23 cellular contexts compared by ENCODE assay signal in the genomic region with DNA sequence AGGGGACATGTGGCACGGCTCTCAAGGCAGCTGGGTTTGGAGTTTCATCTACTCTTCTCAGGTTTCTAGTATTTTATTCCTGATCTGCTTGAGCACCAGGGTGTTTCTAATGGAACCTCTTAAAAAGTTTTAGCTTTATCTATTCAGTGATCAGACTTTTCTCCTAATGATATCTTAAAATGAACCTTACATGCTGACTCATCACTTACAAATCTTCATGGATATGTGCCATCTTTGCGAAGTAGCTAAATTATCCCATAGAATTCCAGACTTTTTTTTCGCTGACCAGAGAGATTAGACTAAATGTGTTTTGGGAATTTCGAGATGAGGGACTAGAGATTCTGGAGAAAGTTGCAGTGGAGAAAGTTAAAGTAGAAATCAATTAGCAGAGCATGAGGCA.
"Had no signal": no experiment of that assay in that cellular context is flagged by ENCODE, and none has a peak within 500 bp of the region (broad histone marks: within the 10 kb centered on the region; RNA-seq: fewer than 3 reads in every experiment).

No MANE protein-coding gene starts in this region.

- H3K36me3 Mint-ChIP-seq: naive thymus-derived CD8-positive, alpha-beta T cell; stimulated activated memory B cell treated with anti-CD40 and anti-IgM and Interleukin-4, amounts not matched to agents 10 μg/mL and 1 μg/mL and 100 μg/mL, for 72 hours had no signal

- H3K27ac ChIP-seq: dorsolateral prefrontal cortex, gastrocnemius medialis, lower lobe of right lung, prostate gland, right atrium auricular region, sigmoid colon, skin epidermis, spleen, thoracic aorta, tibial nerve, upper lobe of left lung had no signal

- H3K4me3 Mint-ChIP-seq: naive thymus-derived CD8-positive, alpha-beta T cell; nephron progenitor cell; stimulated activated memory B cell treated with anti-CD40 and anti-IgM and Interleukin-4, amounts not matched to agents 10 μg/mL and 1 μg/mL and 100 μg/mL, for 72 hours; stimulated activated naive CD8-positive, alpha-beta T cell treated with anti-CD3 and anti-CD28 coated beads, Interleukin-15, Interleukin-2, amounts not matched to agents 100 ng/mL and 50 ng/mL, for 24 hours had no signal

- H3K4me1 ChIP-seq: gastrocnemius medialis, lower lobe of right lung, prostate gland, right atrium auricular region, sigmoid colon, spleen, tibial nerve, upper lobe of left lung had no signal

- H3K9me3 ChIP-seq: gastrocnemius medialis, lower lobe of right lung, prostate gland, right atrium auricular region, sigmoid colon, spleen, thoracic aorta, tibial nerve, upper lobe of left lung had no signal

- DNase-seq: dorsolateral prefrontal cortex; effector CD4-positive, alpha-beta T cell; foreskin fibroblast; gastrocnemius medialis; head of caudate nucleus; left ventricle myocardium superior; lower lobe of right lung; naive thymus-derived CD8-positive, alpha-beta T cell; nephron progenitor cell; nucleus accumbens; sigmoid colon; spleen; stimulated activated CD4-positive, alpha-beta T cell treated with anti-CD3 and anti-CD28 coated beads, Interleukin-4, amount 100 ng/mL, for 4 hours; upper lobe of left lung had no signal

- H3K27me3 Mint-ChIP-seq: naive thymus-derived CD8-positive, alpha-beta T cell; stimulated activated memory B cell treated with anti-CD40 and anti-IgM and Interleukin-4, amounts not matched to agents 10 μg/mL and 1 μg/mL and 100 μg/mL, for 72 hours; stimulated activated naive CD8-positive, alpha-beta T cell treated with anti-CD3 and anti-CD28 coated beads, Interleukin-15, Interleukin-2, amounts not matched to agents 100 ng/mL and 50 ng/mL, for 24 hours had no signal

- H3K4me3 ChIP-seq: dorsolateral prefrontal cortex, gastrocnemius medialis, lower lobe of right lung, prostate gland, right atrium auricular region, sigmoid colon, skin epidermis, spleen, thoracic aorta, tibial nerve, upper lobe of left lung had no signal

- H3K4me1 Mint-ChIP-seq: naive thymus-derived CD8-positive, alpha-beta T cell; nephron progenitor cell; stimulated activated memory B cell treated with anti-CD40 and anti-IgM and Interleukin-4, amounts not matched to agents 10 μg/mL and 1 μg/mL and 100 μg/mL, for 72 hours had no signal

- FAIRE-seq: keratinocyte, urothelium cell line had no signal

- H3K27ac Mint-ChIP-seq: naive thymus-derived CD8-positive, alpha-beta T cell; nephron progenitor cell; stimulated activated memory B cell treated with anti-CD40 and anti-IgM and Interleukin-4, amounts not matched to agents 10 μg/mL and 1 μg/mL and 100 μg/mL, for 72 hours; stimulated activated naive CD8-positive, alpha-beta T cell treated with anti-CD3 and anti-CD28 coated beads, Interleukin-15, Interleukin-2, amounts not matched to agents 100 ng/mL and 50 ng/mL, for 24 hours had no signal

- H3K9me3 Mint-ChIP-seq: nephron progenitor cell had no signal

- ATAC-seq: gastrocnemius medialis; left ventricle myocardium superior; lower lobe of right lung; naive thymus-derived CD8-positive, alpha-beta T cell; stimulated activated memory B cell treated with anti-CD40 and anti-IgM and Interleukin-4, amounts not matched to agents 10 μg/mL and 1 μg/mL and 100 μg/mL, for 72 hours had no signal
